ENCODE assay signal across 6 cellular contexts in genomic region chr2:110318898-110319297, GRCh38.
A peak's percentile ranks its signal among the peaks of the same experiment; 100 is the strongest.
DNase-seq lines count a peak whose midpoint lies in the region; ATAC-seq, FAIRE-seq and TF ChIP-seq lines count a peak whose summit lies in the region.
"Not testable (repeated sequence)": the region's sequence is repeated elsewhere in the genome, so short reads cannot be mapped to it uniquely, and the experiment has no call there.

No MANE protein-coding gene starts in this region.

- H3K9me3 ChIP-seq in PC-3 (ENCODE audit: low read length); heart left ventricle; mucosa of descending colon; upper lobe of right lung: not testable (repeated sequence)

- POLR2A ChIA-PET in PC-3 (lab: Charles Lee; ENCODE audit: unreplicated experiment) = not testable (repeated sequence)

- not testable (repeated sequence) for H2AFZ ChIP-seq in PC-3 (ENCODE audit: low read length)

- not testable (repeated sequence) for TF ChIP-seq CTCF in PC-3 (conservative IDR thresholded peaks at IDR 0.05; ENCODE audit: low read depth, low read length); bronchial epithelial cell (IDR thresholded peaks at IDR 0.05; ENCODE audit: insufficient read depth, low read length, severe bottlenecking); heart left ventricle (IDR thresholded peaks at IDR 0.05); mucosa of descending colon (IDR thresholded peaks at IDR 0.05); upper lobe of right lung (IDR thresholded peaks at IDR 0.05)

- peak; percentile 28 for FAIRE-seq in bronchial epithelial cell (lab: Jason Lieb, UNC)

- not testable (repeated sequence) for H3K4me3 ChIP-seq in PC-3 (ENCODE audit: low read length); bronchial epithelial cell (ENCODE audit: low read depth, low read length); heart left ventricle; mucosa of descending colon; upper lobe of right lung

- intact Hi-C loops in PC-3 (cut with micrococcal nuclease); heart left ventricle (cut with DNase I); left ventricle myocardium superior (cut with micrococcal nuclease); mucosa of descending colon (cut with DNase I, micrococcal nuclease); upper lobe of right lung (cut with DNase I): not testable (repeated sequence)

- BruUV-seq in PC-3 (replicated peaks; lab: Mats Ljungman, UMichigan) = not testable (repeated sequence)

- not testable (repeated sequence) for H3K36me3 ChIP-seq in PC-3 (ENCODE audit: low read depth, low read length); bronchial epithelial cell (ENCODE audit: control insufficient read depth, insufficient read depth, low read length); heart left ventricle; mucosa of descending colon (ENCODE audit: low read depth); upper lobe of right lung

- not testable (repeated sequence) for H3K4me2 ChIP-seq in PC-3 (ENCODE audit: low read length)

- H3K27ac ChIP-seq in PC-3 (ENCODE audit: low read length); heart left ventricle; upper lobe of right lung: not testable (repeated sequence)

- not testable (repeated sequence) for H3K79me2 ChIP-seq in PC-3 (ENCODE audit: low read length)

- not testable (repeated sequence) for H3K27me3 ChIP-seq in PC-3 (ENCODE audit: low read length); bronchial epithelial cell (ENCODE audit: control insufficient read depth, insufficient read depth, low read length); heart left ventricle; upper lobe of right lung

- H3F3A ChIP-seq in PC-3 (ENCODE audit: low read length, unreplicated experiment) = not testable (repeated sequence)

- CTCF ChIA-PET in PC-3 (lab: Charles Lee) = not testable (repeated sequence)

- TF ChIP-seq POLR2A in heart left ventricle (IDR thresholded peaks at IDR 0.05) = not testable (repeated sequence)

- DNase-seq in PC-3; bronchial epithelial cell (ENCODE audit: low read depth); heart left ventricle; left ventricle myocardium superior; mucosa of descending colon; upper lobe of right lung: not testable (repeated sequence)

- ATAC-seq in PC-3 = peak; percentile 59
- peak; percentile 50 to 87 (median 68) for ATAC-seq in heart left ventricle
- peak; percentile 50 for ATAC-seq in left ventricle myocardium superior
- ATAC-seq in mucosa of descending colon = peak; percentile 36
- peak; percentile 25 for ATAC-seq in upper lobe of right lung

- WGBS in heart left ventricle, 4 donors = no CpG with 5 or more reads among the region's 4 CpGs

- H3K4me1 ChIP-seq in PC-3 (ENCODE audit: insufficient read depth, low read length); heart left ventricle; mucosa of descending colon (ENCODE audit: low read depth); upper lobe of right lung: not testable (repeated sequence)

- H3K9me2 ChIP-seq in PC-3 (replicated peaks; ENCODE audit: low read length) = not testable (repeated sequence)

- H4K20me1 ChIP-seq in PC-3 (ENCODE audit: low read length) = not testable (repeated sequence)

- not testable (repeated sequence) for H3K9ac ChIP-seq in PC-3 (ENCODE audit: low read length)
